ENCODE assay signal across 24 cellular contexts in genomic region chr13:23789576-23790346, GRCh38.
A peak's percentile ranks its signal among the peaks of the same experiment; 100 is the strongest.
DNase-seq lines count a peak whose midpoint lies in the region; TF ChIP-seq lines count a peak whose summit lies in the region.
"Had no signal": no experiment of that assay in that cellular context is flagged by ENCODE, and none has a peak within 500 bp of the region (broad histone marks: within the 10 kb centered on the region; RNA-seq: fewer than 3 reads in every experiment).

No MANE protein-coding gene starts in this region.

- TF ChIP-seq POLR2A in prostate gland (IDR thresholded peaks at IDR 0.05) = no peak

- no peaks in the 10 kb centered on the region for H3K79me2 ChIP-seq in OCI-LY3 (ENCODE audit: low read length)

- intact Hi-C loops in prostate gland (cut with DNase I) = no loop called here

- TF ChIP-seq CTCF in OCI-LY3 (IDR thresholded peaks at IDR 0.05; ENCODE audit: low read depth, low read length) = no peak
- TF ChIP-seq CTCF in fibroblast of mammary gland (conservative IDR thresholded peaks at IDR 0.05; ENCODE audit: control insufficient read depth, insufficient read depth, low read depth, low read length) = no peak
- no peak for TF ChIP-seq CTCF in prostate gland (IDR thresholded peaks at IDR 0.05)
- TF ChIP-seq CTCF in BE2C (IDR thresholded peaks at IDR 0.05; ENCODE audit: low read depth, low read length) = no peak

- H3K4me3 ChIP-seq in OCI-LY3 (ENCODE audit: low read length) (no peak overlapping the region), fibroblast of mammary gland (ENCODE audit: control insufficient read depth, low read depth, low read length) (no peak overlapping the region), prostate gland (no peak overlapping the region), BE2C (ENCODE audit: low read depth, low read length) (no peak overlapping the region)
- H3K4me3 ChIP-seq: adrenal gland, HAP-1, heart left ventricle, smooth muscle cell had no signal

- H3K9me3 ChIP-seq in OCI-LY3 (ENCODE audit: insufficient read depth, low read length) (no peaks in the 10 kb centered on the region), prostate gland (no peaks in the 10 kb centered on the region), BE2C (no peaks in the 10 kb centered on the region)
- H3K9me3 ChIP-seq: adrenal gland, HAP-1 had no signal

- DNase-seq in DMS79 treated with DMSO at 0.1 percent for 48 hours (lab: John Stamatoyannopoulos, UW) (peak; percentile 2), DMS79 (lab: John Stamatoyannopoulos, UW) (no peak), fibroblast of mammary gland (ENCODE audit: low read depth) (peak; percentile 28), prostate gland (ENCODE audit: low spot score) (peak; percentile 78), BE2C (no peak), pons (ENCODE audit: low spot score) (no peak), NCI-H2227 (lab: John Stamatoyannopoulos, UW; ENCODE audit: unreplicated experiment) (no peak)
- DNase-seq: activated CD4-positive, alpha-beta T cell treated with anti-CD3 and anti-CD28 coated beads for 1 hour; activated CD8-positive, alpha-beta memory T cell treated with anti-CD3 and anti-CD28 coated beads, Interleukin-2, amount 50 U/mL, for 48 hours; activated CD8-positive, alpha-beta T cell treated with anti-CD3 and anti-CD28 coated beads for 36 hours; activated naive CD4-positive, alpha-beta T cell treated with Interleukin-2 at 50 U/mL for 16 hours; CD4-positive, alpha-beta memory T cell; mammary epithelial cell; MM.1S; NCI-H1417 treated with DMSO at 0.1 percent for 48 hours; NCI-H2081; stimulated activated CD4-positive, alpha-beta T cell treated with anti-CD3 and anti-CD28 coated beads, Interleukin-1b, Interleukin-23, amount 100 ng/mL, for 48 hours; stimulated activated naive CD4-positive, alpha-beta T cell treated with Interleukin-2 at 50 U/mL for 16 hours had no signal

- H3K27me3 ChIP-seq in OCI-LY3 (ENCODE audit: low read depth, low read length) (no peaks in the 10 kb centered on the region), prostate gland (replicated peaks; ENCODE audit: insufficient read depth) (no peaks in the 10 kb centered on the region), BE2C (no peaks in the 10 kb centered on the region)
- H3K27me3 ChIP-seq: adrenal gland, heart left ventricle had no signal

- peak overlapping the region; percentile 8; the same call in 1 of the 2 replicates for H3K27ac ChIP-seq in OCI-LY3 (ENCODE audit: low read length)
- H3K27ac ChIP-seq in prostate gland = peak overlapping the region; percentile 52 to 83
- H3K27ac ChIP-seq: adrenal gland, KMS-11 had no signal

- H3K9ac ChIP-seq in OCI-LY3 (ENCODE audit: low read length) = no peak overlapping the region
- H3K9ac ChIP-seq: KMS-11 had no signal

- no peaks in the 10 kb centered on the region for H4K20me1 ChIP-seq in OCI-LY3 (ENCODE audit: insufficient read depth, low read length)

- no peak overlapping the region for H2AFZ ChIP-seq in OCI-LY3 (ENCODE audit: low read depth, low read length)

- peaks cover 58% of the 10 kb centered on the region for H3K4me1 ChIP-seq in OCI-LY3 (ENCODE audit: low read length)
- H3K4me1 ChIP-seq in prostate gland (replicated peaks) = peaks cover 13% of the 10 kb centered on the region
- H3K4me1 ChIP-seq in BE2C = no peaks in the 10 kb centered on the region

- peak overlapping the region; percentile 40 for H3K4me2 ChIP-seq in OCI-LY3 (ENCODE audit: low read length)
- H3K4me2 ChIP-seq: KMS-11, smooth muscle cell had no signal

- 57% methylated on average over 10 of the region's 10 CpGs for WGBS in prostate gland

- peaks cover 4% of the 10 kb centered on the region for H3K36me3 ChIP-seq in OCI-LY3 (replicated peaks; ENCODE audit: low read depth, low read length)
- H3K36me3 ChIP-seq in prostate gland = no peaks in the 10 kb centered on the region
- no peaks in the 10 kb centered on the region for H3K36me3 ChIP-seq in BE2C
- H3K36me3 ChIP-seq: adrenal gland, HAP-1, heart left ventricle had no signal

Comparison
In these comparisons a context has a peak if more than half of its experiments do, and no peak if none do; other contexts are left out.
1. DNase-seq: peak in DMS79 treated with DMSO at 0.1 percent for 48 hours (single experiment), fibroblast of mammary gland (single experiment) and prostate gland (single experiment); none in DMS79 (single experiment), BE2C (single experiment), pons (single experiment) and NCI-H2227 (single experiment).